8 cellular contexts compared by ENCODE assay signal in the genomic region with DNA sequence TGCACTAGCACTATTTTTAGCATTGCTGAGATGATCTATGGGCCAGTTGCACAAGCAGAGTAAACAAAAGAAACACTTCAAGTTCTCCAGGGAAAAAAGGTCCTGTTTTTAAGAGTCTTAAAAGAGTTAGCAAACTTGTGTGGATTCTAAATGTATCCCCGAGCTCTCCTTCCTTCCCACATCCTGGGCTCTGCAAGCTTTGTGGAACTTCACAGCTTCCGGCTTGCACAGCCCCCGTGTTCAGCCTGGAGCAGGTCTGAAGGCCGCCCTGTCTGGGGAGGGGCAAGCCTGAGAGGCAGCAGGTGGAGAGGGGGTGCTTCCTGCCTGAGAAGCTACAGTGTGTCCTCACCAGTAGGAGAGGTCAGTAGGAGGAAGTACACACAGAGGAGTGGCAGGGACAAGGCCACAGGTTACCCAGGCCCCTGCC. TPM values are rescaled to one million over a fixed set of nuclear protein-coding genes. Genes with fewer than 3 reads are reported as not detected.
DNase-seq lines count a peak whose midpoint lies in the region; ATAC-seq lines count a peak whose summit lies in the region.

No MANE protein-coding gene starts in this region.

- peaks cover 0 to 1% (median 0%) of the 10 kb centered on the region in 3 donors for H3K27me3 Mint-ChIP-seq in immature natural killer cell (ENCODE audit: low read depth in 3 of 3)
- H3K27me3 Mint-ChIP-seq in stimulated activated naive CD8-positive, alpha-beta T cell treated with anti-CD3 and anti-CD28 coated beads, Interleukin-15, amount 100 ng/mL, for 72 hours = no peaks in the 10 kb centered on the region

- H3K27ac Mint-ChIP-seq in immature natural killer cell = peak overlapping the region; percentile 26 to 91 (median 80)
- H3K27ac Mint-ChIP-seq in stimulated activated naive CD8-positive, alpha-beta T cell treated with anti-CD3 and anti-CD28 coated beads, Interleukin-15, amount 100 ng/mL, for 72 hours = peak overlapping the region; percentile 54 to 91

- H3K4me3 Mint-ChIP-seq in immature natural killer cell = peak overlapping the region; percentile 28 to 65 (median 62)
- peak overlapping the region in 1 of 2 donors; percentile 31 for H3K4me3 Mint-ChIP-seq in stimulated activated naive CD8-positive, alpha-beta T cell treated with anti-CD3 and anti-CD28 coated beads, Interleukin-15, amount 100 ng/mL, for 72 hours

- ATAC-seq in HG02610 (IDR thresholded peaks at IDR 0.05; ENCODE audit: unreplicated experiment) = peak; percentile 57
- peak; percentile 35 for ATAC-seq in stimulated activated naive CD8-positive, alpha-beta T cell treated with anti-CD3 and anti-CD28 coated beads, Interleukin-15, amount 100 ng/mL, for 72 hours

- in situ Hi-C loops in G401 (cut with HindIII; ENCODE audit: low sequenced_read_pairs) = no loop called here

- DNase-seq in DMS 273 (lab: John Stamatoyannopoulos, UW; ENCODE audit: unreplicated experiment) (peak; percentile 56), DMS 273 treated with DMSO at 0.1 percent for 48 hours (lab: John Stamatoyannopoulos, UW) (no peak), NOMO-1 (lab: John Stamatoyannopoulos, UW; ENCODE audit: unreplicated experiment in 2 of 2) (peak; percentile 82 to 89), astrocyte of the hippocampus (ENCODE audit: low read depth, low spot score) (peak; percentile 40), immature natural killer cell (peak; percentile 19 to 31 (median 30)), G401 (ENCODE audit: low spot score) (no peak)
- DNase-seq in stimulated activated naive CD8-positive, alpha-beta T cell treated with anti-CD3 and anti-CD28 coated beads, Interleukin-15, amount 100 ng/mL, for 72 hours = no peak

- peaks cover 41 to 53% of the 10 kb centered on the region in 2 donors for H3K4me1 Mint-ChIP-seq in immature natural killer cell
- H3K4me1 Mint-ChIP-seq in stimulated activated naive CD8-positive, alpha-beta T cell treated with anti-CD3 and anti-CD28 coated beads, Interleukin-15, amount 100 ng/mL, for 72 hours = peaks cover 89% of the 10 kb centered on the region

- no peaks in the 10 kb centered on the region for H3K36me3 Mint-ChIP-seq in immature natural killer cell

- H3K9me3 Mint-ChIP-seq in immature natural killer cell = no peaks in the 10 kb centered on the region
- H3K9me3 Mint-ChIP-seq in stimulated activated naive CD8-positive, alpha-beta T cell treated with anti-CD3 and anti-CD28 coated beads, Interleukin-15, amount 100 ng/mL, for 72 hours = no peaks in the 10 kb centered on the region

RNA-seq across cellular contexts. Expression of gene SUSD2, which starts 35.1 kb away (rescaled TPM):
- under 1 TPM in 2 of 3 donors, not detected in 1; 0.07 to 0.14 TPM for polyA plus RNA-seq in immature natural killer cell
- total RNA-seq in G401 (2014; rRNA removed; shearing (Covaris generic)) = not detected in 2 replicates

Comparison
In these comparisons a context has a peak if more than half of its experiments do, and no peak if none do; other contexts are left out.
1. DNase-seq: peak in DMS 273 (single experiment), NOMO-1 (2 of 2), astrocyte of the hippocampus (single experiment) and immature natural killer cell (3 of 3); none in DMS 273 treated with DMSO at 0.1 percent for 48 hours (single experiment), stimulated activated naive CD8-positive, alpha-beta T cell treated with anti-CD3 and anti-CD28 coated beads, Interleukin-15, amount 100 ng/mL, for 72 hours (0 of 2) and G401 (single experiment).